Comparison of ENCODE assay signal across 2 cellular contexts in genomic region chr9:133031496-133031911, GRCh38.
TF ChIP-seq lines count a peak whose summit lies in the region.

No MANE protein-coding gene starts in this region.

TF ChIP-seq in SK-N-SH, 30 proteins besides CTCF, POLR2A, EP300 and RAD21 (continued from another document):
- TF ChIP-seq, protein P1, sequence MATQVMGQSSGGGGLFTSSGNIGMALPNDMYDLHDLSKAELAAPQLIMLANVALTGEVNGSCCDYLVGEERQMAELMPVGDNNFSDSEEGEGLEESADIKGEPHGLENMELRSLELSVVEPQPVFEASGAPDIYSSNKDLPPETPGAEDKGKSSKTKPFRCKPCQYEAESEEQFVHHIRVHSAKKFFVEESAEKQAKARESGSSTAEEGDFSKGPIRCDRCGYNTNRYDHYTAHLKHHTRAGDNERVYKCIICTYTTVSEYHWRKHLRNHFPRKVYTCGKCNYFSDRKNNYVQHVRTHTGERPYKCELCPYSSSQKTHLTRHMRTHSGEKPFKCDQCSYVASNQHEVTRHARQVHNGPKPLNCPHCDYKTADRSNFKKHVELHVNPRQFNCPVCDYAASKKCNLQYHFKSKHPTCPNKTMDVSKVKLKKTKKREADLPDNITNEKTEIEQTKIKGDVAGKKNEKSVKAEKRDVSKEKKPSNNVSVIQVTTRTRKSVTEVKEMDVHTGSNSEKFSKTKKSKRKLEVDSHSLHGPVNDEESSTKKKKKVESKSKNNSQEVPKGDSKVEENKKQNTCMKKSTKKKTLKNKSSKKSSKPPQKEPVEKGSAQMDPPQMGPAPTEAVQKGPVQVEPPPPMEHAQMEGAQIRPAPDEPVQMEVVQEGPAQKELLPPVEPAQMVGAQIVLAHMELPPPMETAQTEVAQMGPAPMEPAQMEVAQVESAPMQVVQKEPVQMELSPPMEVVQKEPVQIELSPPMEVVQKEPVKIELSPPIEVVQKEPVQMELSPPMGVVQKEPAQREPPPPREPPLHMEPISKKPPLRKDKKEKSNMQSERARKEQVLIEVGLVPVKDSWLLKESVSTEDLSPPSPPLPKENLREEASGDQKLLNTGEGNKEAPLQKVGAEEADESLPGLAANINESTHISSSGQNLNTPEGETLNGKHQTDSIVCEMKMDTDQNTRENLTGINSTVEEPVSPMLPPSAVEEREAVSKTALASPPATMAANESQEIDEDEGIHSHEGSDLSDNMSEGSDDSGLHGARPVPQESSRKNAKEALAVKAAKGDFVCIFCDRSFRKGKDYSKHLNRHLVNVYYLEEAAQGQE (IDR thresholded peaks at IDR 0.05; ENCODE audit: low read depth, low read length), result no peak
- TF ChIP-seq JUND (IDR thresholded peaks at IDR 0.05), result no peak
- TF ChIP-seq MXI1 (IDR thresholded peaks at IDR 0.05; ENCODE audit: low read depth, low read length), result no peak
- TF ChIP-seq FOXJ3 (CRISPR knock-in tag; IDR thresholded peaks at IDR 0.05), result no peak
- TF ChIP-seq TEAD4 (IDR thresholded peaks at IDR 0.05; ENCODE audit: borderline replicate concordance, insufficient read depth), result no peak
- TF ChIP-seq USF1 (IDR thresholded peaks at IDR 0.05; ENCODE audit: borderline replicate concordance, low read depth), result no peak
- no peak for TF ChIP-seq NFIC (IDR thresholded peaks at IDR 0.05; ENCODE audit: borderline replicate concordance)
- TF ChIP-seq EZH2phosphoT487 (IDR thresholded peaks at IDR 0.05; ENCODE audit: borderline replicate concordance, low read depth), result no peak
- TF ChIP-seq USF2 (IDR thresholded peaks at IDR 0.05; ENCODE audit: borderline replicate concordance, low read depth, low read length), result no peak
- no peak for TF ChIP-seq ZBTB33 (IDR thresholded peaks at IDR 0.05; ENCODE audit: borderline replicate concordance, low read depth)

TF ChIP-seq in SK-N-SH treated with all-trans-retinoic acid at 6 μM for 48 hours, 23 proteins besides CTCF, POLR2A, EP300 and RAD21 (continued from another document):
- TF ChIP-seq BACH2 (CRISPR knock-in tag; IDR thresholded peaks at IDR 0.05; ENCODE audit: borderline replicate concordance) (no peak), CSRNP3 (CRISPR knock-in tag; IDR thresholded peaks at IDR 0.05) (no peak)
TF ChIP-seq in SK-N-SH treated with all-trans-retinoic acid at 6 μM for 48 hours: peak in this region for 0.
